15 cellular contexts compared by ENCODE assay signal in genomic region chr4:75841641-75842520, GRCh38.
DNase-seq lines count a peak whose midpoint lies in the region; ATAC-seq and TF ChIP-seq lines count a peak whose summit lies in the region.
"Had no signal": no experiment of that assay in that cellular context is flagged by ENCODE, and none has a peak within 500 bp of the region (broad histone marks: within the 10 kb centered on the region; RNA-seq: fewer than 3 reads in every experiment).

No MANE protein-coding gene starts in this region.

- H3K9me3 ChIP-seq in H9 (ENCODE audit: control insufficient read depth, low read depth, low read length) (no peaks in the 10 kb centered on the region), right atrium auricular region (no peaks in the 10 kb centered on the region), psoas muscle (no peaks in the 10 kb centered on the region)

- H3K4ac ChIP-seq in H9 (ENCODE audit: low read depth, low read length) = no peak overlapping the region

- no peaks in the 10 kb centered on the region for H4K20me1 ChIP-seq in H9 (ENCODE audit: control insufficient read depth, insufficient read depth, insufficient read length)

- H3K27ac Mint-ChIP-seq in H9 = 0 out of 7 replicates have a peak overlapping the region, but pooled peaks of 2 of the 3 experiments have one; percentile 6 to 28
- H3K27ac Mint-ChIP-seq in stimulated activated naive CD8-positive, alpha-beta T cell treated with anti-CD3 and anti-CD28 coated beads, Interleukin-15, amount 100 ng/mL, for 72 hours = no peak overlapping the region
- H3K27ac Mint-ChIP-seq: activated B cell treated with CpG ODN at 0.5 μM for 24 hours, memory B cell had no signal

- H2BK12ac ChIP-seq in H9 (ENCODE audit: insufficient read length, low read depth, low read length) = no peak overlapping the region

- H3K4me3 ChIP-seq in right atrium auricular region (no peak overlapping the region), psoas muscle (no peak overlapping the region)

- H3K4me1 Mint-ChIP-seq in H9 = peaks cover 9 to 16% of the 10 kb centered on the region in 2 experiments
- no peaks in the 10 kb centered on the region for H3K4me1 Mint-ChIP-seq in stimulated activated naive CD8-positive, alpha-beta T cell treated with anti-CD3 and anti-CD28 coated beads, Interleukin-15, amount 100 ng/mL, for 72 hours
- H3K4me1 Mint-ChIP-seq: CD8-positive, alpha-beta memory T cell; memory B cell had no signal

- H3T11ph ChIP-seq in H9 (ENCODE audit: low read length) = no peak overlapping the region

- H3K27ac ChIP-seq in H9 (ENCODE audit: insufficient read length, low read depth, low read length) = no peak overlapping the region
- peak overlapping the region; percentile 67 to 73 for H3K27ac ChIP-seq in right atrium auricular region
- H3K27ac ChIP-seq in psoas muscle = no peak overlapping the region

- DNase-seq in H9 (no peak), NCI-H510A treated with DMSO at 0.1 percent for 48 hours (lab: John Stamatoyannopoulos, UW) (peak; percentile 83), right atrium auricular region (ENCODE audit: low spot score) (no peak), psoas muscle (no peak), nucleus accumbens (lab: John Stamatoyannopoulos, UW) (no peak)
- DNase-seq in stimulated activated naive CD8-positive, alpha-beta T cell treated with anti-CD3 and anti-CD28 coated beads, Interleukin-15, amount 100 ng/mL, for 72 hours = no peak
- DNase-seq: activated B cell treated with CpG ODN at 0.5 μM for 24 hours; anterior cingulate cortex; CD8-positive, alpha-beta memory T cell; effector memory CD4-positive, alpha-beta T cell; head of caudate nucleus; Karpas-422; NCI-H526 treated with DMSO at 0.1 percent for 48 hours had no signal

- H3K27me3 Mint-ChIP-seq in H9 (ENCODE audit: low read depth) = 0 out of 2 replicates have a peak, but pooled peaks cover under 1% of the 10 kb centered on the region
- H3K27me3 Mint-ChIP-seq in stimulated activated naive CD8-positive, alpha-beta T cell treated with anti-CD3 and anti-CD28 coated beads, Interleukin-15, amount 100 ng/mL, for 72 hours = no peaks in the 10 kb centered on the region
- H3K27me3 Mint-ChIP-seq: activated B cell treated with CpG ODN at 0.5 μM for 24 hours; CD8-positive, alpha-beta memory T cell; memory B cell had no signal

- peak overlapping the region; percentile 15 for H2AFZ ChIP-seq in H9 (ENCODE audit: low read length)

- H2BK120ac ChIP-seq in H9 (ENCODE audit: low read depth, low read length, poor library complexity, severe bottlenecking) = no peak overlapping the region

- no peak overlapping the region for H3K4me3 Mint-ChIP-seq in H9
- no peak overlapping the region for H3K4me3 Mint-ChIP-seq in stimulated activated naive CD8-positive, alpha-beta T cell treated with anti-CD3 and anti-CD28 coated beads, Interleukin-15, amount 100 ng/mL, for 72 hours
- H3K4me3 Mint-ChIP-seq: activated B cell treated with CpG ODN at 0.5 μM for 24 hours; CD8-positive, alpha-beta memory T cell; memory B cell had no signal

- no peak overlapping the region for H4K91ac ChIP-seq in H9 (ENCODE audit: insufficient read length, low read depth, low read length)

- H4K8ac ChIP-seq in H9 (replicated peaks; ENCODE audit: insufficient read length, low read depth, low read length) = no peak overlapping the region

- H2AK5ac ChIP-seq in H9 (ENCODE audit: insufficient read length, low read length) = no peak overlapping the region

- H3K36me3 ChIP-seq in right atrium auricular region = no peaks in the 10 kb centered on the region
- H3K36me3 ChIP-seq in psoas muscle (ENCODE audit: insufficient read depth in 1 of 2, low read depth in 1 of 2) = no peaks in the 10 kb centered on the region

- H2BK5ac ChIP-seq in H9 (ENCODE audit: insufficient read length, low read length) = no peak overlapping the region

- H3K36me3 Mint-ChIP-seq in H9 (ENCODE audit: insufficient read depth in 1 of 3, low read depth in 3 of 3) = no peaks in the 10 kb centered on the region; a peak in 2 of 7 replicates
- H3K36me3 Mint-ChIP-seq: CD8-positive, alpha-beta memory T cell; memory B cell had no signal

- H3K23me2 ChIP-seq in H9 (ENCODE audit: insufficient read length, low read depth, low read length, poor library complexity, severe bottlenecking) = no peaks in the 10 kb centered on the region

- no peak overlapping the region for H3K56ac ChIP-seq in H9 (ENCODE audit: insufficient read length, low read depth, low read length)

- no peak overlapping the region for H3K23ac ChIP-seq in H9 (ENCODE audit: insufficient read length, low read depth, low read length)

- H2BK20ac ChIP-seq in H9 (ENCODE audit: low read depth, low read length, poor library complexity, severe bottlenecking) = no peak overlapping the region

- H3K79me1 ChIP-seq in H9 (ENCODE audit: insufficient read depth, low read depth, low read length, poor library complexity, severe bottlenecking) = no peaks in the 10 kb centered on the region

- no CpG with 5 or more reads among the region's 8 CpGs for WGBS in H9 (ENCODE audit: extremely low coverage, insufficient read length, low lambda C conversion rate)
- WGBS in psoas muscle, 3 donors = 58 to 65% (median 61%) methylated on average over 8 of the region's 8 CpGs

- H2BK15ac ChIP-seq in H9 (ENCODE audit: low read depth, low read length) = no peak overlapping the region

- H3K27me3 ChIP-seq in H9 (ENCODE audit: insufficient read depth, low read length) = no peaks in the 10 kb centered on the region
- H3K27me3 ChIP-seq in right atrium auricular region = no peaks in the 10 kb centered on the region
- H3K27me3 ChIP-seq in psoas muscle (ENCODE audit: insufficient read depth in 3 of 3, low read length in 2 of 3) = no peaks in the 10 kb centered on the region

- no peak overlapping the region for H3K9ac ChIP-seq in H9 (ENCODE audit: extremely low read depth, insufficient read length, low read length)

- no peak overlapping the region for H3K4me2 ChIP-seq in H9 (ENCODE audit: insufficient read depth, insufficient read length, low read length)

- H3K79me2 ChIP-seq in H9 (ENCODE audit: insufficient read depth, low read length) = no peaks in the 10 kb centered on the region

- peaks cover 4% of the 10 kb centered on the region; the same call in 1 of the 2 replicates for H3K4me1 ChIP-seq in H9 (ENCODE audit: insufficient read depth, low read length)
- H3K4me1 ChIP-seq in right atrium auricular region = peaks cover 0 to 16% of the 10 kb centered on the region in 2 donors
- H3K4me1 ChIP-seq in psoas muscle = no peaks in the 10 kb centered on the region

- no peak overlapping the region for H3K14ac ChIP-seq in H9 (ENCODE audit: insufficient read depth, low read length)

- no peak overlapping the region for H3K18ac ChIP-seq in H9 (ENCODE audit: insufficient read length, low read depth, low read length)

- ATAC-seq in psoas muscle = peak in 3 of 4 donors; percentile 50 to 57 (median 52)
- no peak for ATAC-seq in stimulated activated naive CD8-positive, alpha-beta T cell treated with anti-CD3 and anti-CD28 coated beads, Interleukin-15, amount 100 ng/mL, for 72 hours
- no peak for ATAC-seq in HG02759 (IDR thresholded peaks at IDR 0.05; ENCODE audit: unreplicated experiment)

- no peak overlapping the region for H4K5ac ChIP-seq in H9 (ENCODE audit: insufficient read length, low read depth, low read length)

- intact Hi-C loops in psoas muscle (cut with DNase I) = no loop called here

- H3K9me3 Mint-ChIP-seq in H9 = no peaks in the 10 kb centered on the region
- no peaks in the 10 kb centered on the region for H3K9me3 Mint-ChIP-seq in stimulated activated naive CD8-positive, alpha-beta T cell treated with anti-CD3 and anti-CD28 coated beads, Interleukin-15, amount 100 ng/mL, for 72 hours
- H3K9me3 Mint-ChIP-seq: activated B cell treated with CpG ODN at 0.5 μM for 24 hours; CD8-positive, alpha-beta memory T cell; memory B cell had no signal

- TF ChIP-seq CTCF in H9 (conservative IDR thresholded peaks at IDR 0.05) = no peak
- TF ChIP-seq CTCF in right atrium auricular region (IDR thresholded peaks at IDR 0.05) = no peak
- no peak for TF ChIP-seq CTCF in psoas muscle (IDR thresholded peaks at IDR 0.05)

Comparison
In these comparisons a context has a peak if more than half of its experiments do, and no peak if none do; other contexts are left out.
1. H3K27ac ChIP-seq: peak in right atrium auricular region (2 of 2); none in H9 (single experiment) and psoas muscle (single experiment).
2. H3K27ac Mint-ChIP-seq: peak in H9 (2 of 3); none in stimulated activated naive CD8-positive, alpha-beta T cell treated with anti-CD3 and anti-CD28 coated beads, Interleukin-15, amount 100 ng/mL, for 72 hours (0 of 2).
3. ATAC-seq: peak in psoas muscle (3 of 4); none in stimulated activated naive CD8-positive, alpha-beta T cell treated with anti-CD3 and anti-CD28 coated beads, Interleukin-15, amount 100 ng/mL, for 72 hours (single experiment) and HG02759 (single experiment).